In genomic region chr3:49199900-49200281, GRCh38 we compare ENCODE assay signal across 15 cellular contexts. TPM values are rescaled to one million over a fixed set of nuclear protein-coding genes. Genes with fewer than 3 reads are reported as not detected.
DNase-seq lines count a peak whose midpoint lies in the region; ATAC-seq and TF ChIP-seq lines count a peak whose summit lies in the region.
"Had no signal": no experiment of that assay in that cellular context is flagged by ENCODE, and none has a peak within 500 bp of the region (broad histone marks: within the 10 kb centered on the region; RNA-seq: fewer than 3 reads in every experiment).

No MANE protein-coding gene starts in this region.

- POLR2A ChIA-PET in AG04450 (lab: Yijun Ruan, JAX) (no interaction called here), RWPE1 (lab: Yijun Ruan, JAX; ENCODE audit: low non-redundant PET) (no interaction called here)

- H3K27ac ChIP-seq in AG04450 (ENCODE audit: low read depth, low read length), result peak overlapping the region; percentile 70
- H3K27ac ChIP-seq in right atrium auricular region, result peak overlapping the region; percentile 78 to 88
- H3K27ac ChIP-seq in gastrocnemius medialis, result peak overlapping the region; percentile 78 to 91 (median 83)
- H3K27ac ChIP-seq in RWPE1, result no peak overlapping the region
- H3K27ac ChIP-seq: prostate gland had no signal

- no peaks in the 10 kb centered on the region for H3K4me1 Mint-ChIP-seq in activated T-helper 17 cell treated with anti-CD3 and anti-CD28 coated beads, Interleukin-2, amount 50 U/mL, for 72 hours
- H3K4me1 Mint-ChIP-seq: activated CD4-positive, alpha-beta memory T cell treated with anti-CD3 and anti-CD28 coated beads, Interleukin-2, amount 10 ng/mL, durations not matched to agents 7 days and 5 days had no signal

- no peak overlapping the region for H3K27ac Mint-ChIP-seq in activated T-helper 17 cell treated with anti-CD3 and anti-CD28 coated beads, Interleukin-2, amount 50 U/mL, for 72 hours
- H3K27ac Mint-ChIP-seq: activated CD4-positive, alpha-beta memory T cell treated with anti-CD3 and anti-CD28 coated beads, Interleukin-2, amount 10 ng/mL, durations not matched to agents 7 days and 5 days had no signal

- H3K9me3 ChIP-seq in AG04450 (ENCODE audit: control insufficient read depth, insufficient read depth, low read length) (peaks cover 17% of the 10 kb centered on the region; the same call in 1 of the 2 replicates), right atrium auricular region (no peaks in the 10 kb centered on the region), gastrocnemius medialis (no peaks in the 10 kb centered on the region)
- H3K9me3 ChIP-seq: HAP-1, prostate gland had no signal

- H3K4me1 ChIP-seq in right atrium auricular region (peaks cover 0 to 12% of the 10 kb centered on the region in 2 donors), gastrocnemius medialis (peaks cover 6 to 11% of the 10 kb centered on the region in 2 donors)
- H3K4me1 ChIP-seq: HAP-1, prostate gland had no signal

- no peak for TF ChIP-seq POLR2A in gastrocnemius medialis (IDR thresholded peaks at IDR 0.05)

- H3K36me3 Mint-ChIP-seq in activated T-helper 17 cell treated with anti-CD3 and anti-CD28 coated beads, Interleukin-2, amount 50 U/mL, for 72 hours (ENCODE audit: low read depth), result no peaks in the 10 kb centered on the region

- TF ChIP-seq CTCF in AG04450 (IDR thresholded peaks at IDR 0.05; ENCODE audit: low read depth, low read length) (no peak), right atrium auricular region (IDR thresholded peaks at IDR 0.05) (no peak), gastrocnemius medialis (IDR thresholded peaks at IDR 0.05 in 4 of 5, conservative IDR thresholded peaks at IDR 0.05 in 1 of 5) (no peak), RWPE1 (conservative IDR thresholded peaks at IDR 0.05; ENCODE audit: low read depth) (no peak)

- no peaks in the 10 kb centered on the region for H3K9me3 Mint-ChIP-seq in activated T-helper 17 cell treated with anti-CD3 and anti-CD28 coated beads, Interleukin-2, amount 50 U/mL, for 72 hours
- H3K9me3 Mint-ChIP-seq: activated CD4-positive, alpha-beta memory T cell treated with anti-CD3 and anti-CD28 coated beads, Interleukin-2, amount 10 ng/mL, durations not matched to agents 7 days and 5 days had no signal

- DNase-seq in AG04450 (ENCODE audit: low read depth, low spot score) (no peak), brain pericyte (ENCODE audit: low read depth, low spot score) (peak; percentile 7), right atrium auricular region (ENCODE audit: low spot score) (no peak), gastrocnemius medialis (no peak), RWPE1 (ENCODE audit: low spot score) (no peak), KG1 (lab: John Stamatoyannopoulos, UW) (no peak), cerebellum (ENCODE audit: low spot score) (no peak)
- DNase-seq: activated CD4-positive, alpha-beta memory T cell treated with anti-CD3 and anti-CD28 coated beads, Interleukin-2, amount 10 ng/mL, durations not matched to agents 7 days and 5 days; activated naive CD4-positive, alpha-beta T cell; DMS79 treated with DMSO at 0.1 percent for 48 hours; NCI-H1105; NCI-H526 had no signal

- ATAC-seq in gastrocnemius medialis, result peak; percentile 1 to 22
- ATAC-seq in activated T-helper 17 cell treated with anti-CD3 and anti-CD28 coated beads, Interleukin-2, amount 50 U/mL, for 72 hours (replicated peaks), result no peak

- intact Hi-C loops in gastrocnemius medialis (cut with DNase I; ENCODE audit: low total_unique reads), result no loop called here

- H3K4me3 ChIP-seq in AG04450 (ENCODE audit: low read depth, low read length) (peak overlapping the region; percentile 56), right atrium auricular region (peak overlapping the region; percentile 47 to 63), gastrocnemius medialis (peak overlapping the region; percentile 58 to 72 (median 62))
- H3K4me3 ChIP-seq: HAP-1 had no signal

- H3K27me3 ChIP-seq in AG04450 (ENCODE audit: control insufficient read depth, insufficient read depth, low read length) (no peaks in the 10 kb centered on the region), right atrium auricular region (no peaks in the 10 kb centered on the region), gastrocnemius medialis (no peaks in the 10 kb centered on the region)

- CTCF ChIA-PET in AG04450 (lab: Charles Lee), result no interaction called here
- CTCF ChIA-PET in RWPE1 (lab: Yijun Ruan, JAX), result interaction anchor here (0.6 kb wide), 1 partner anchor 307 kb away, joined by 3 read pairs; no protein-coding TSS in a partner anchor

- no peak overlapping the region for H3K4me3 Mint-ChIP-seq in activated T-helper 17 cell treated with anti-CD3 and anti-CD28 coated beads, Interleukin-2, amount 50 U/mL, for 72 hours
- H3K4me3 Mint-ChIP-seq: activated CD4-positive, alpha-beta memory T cell treated with anti-CD3 and anti-CD28 coated beads, Interleukin-2, amount 10 ng/mL, durations not matched to agents 7 days and 5 days had no signal

- H3K36me3 ChIP-seq in right atrium auricular region (no peaks in the 10 kb centered on the region), gastrocnemius medialis (no peaks in the 10 kb centered on the region)
- H3K36me3 ChIP-seq: HAP-1, prostate gland had no signal

- in situ Hi-C loops in gastrocnemius medialis (cut with MboI; ENCODE audit: low sequenced_read_pairs in 4 of 4), result no loop called here

- peaks cover 10% of the 10 kb centered on the region for H3K27me3 Mint-ChIP-seq in activated T-helper 17 cell treated with anti-CD3 and anti-CD28 coated beads, Interleukin-2, amount 50 U/mL, for 72 hours

RNA-seq across cellular contexts. Expression of gene KLHDC8B, which starts 28.5 kb away (rescaled TPM):
- 20.7 and 21.2 TPM in 2 replicates for polyA plus RNA-seq in AG04450 (2011; rRNA removed)
- 17.2 and 19.8 TPM in 2 replicates for polyA minus RNA-seq in AG04450 (2011; rRNA and poly(A)+ RNA removed)
- total RNA-seq in right atrium auricular region (10 to 100 TPM; 51.2 to 80.9 TPM), gastrocnemius medialis (10 to 100 TPM; 15.8 to 35.8 (median 26.0) TPM), cerebellum (11.0 TPM)
- 1 to 10 TPM; 1.0 to 3.7 TPM for total RNA-seq in activated T-helper 17 cell treated with anti-CD3 and anti-CD28 coated beads, Interleukin-2, amount 50 U/mL, for 72 hours

RNA-seq across cellular contexts. Expression of gene CCDC71, which starts 33.8 kb away (rescaled TPM):
- polyA plus RNA-seq in AG04450 (2011; rRNA removed), result 19.6 and 27.7 TPM in 2 replicates
- 34.9 and 53.3 TPM in 2 replicates for polyA minus RNA-seq in AG04450 (2011; rRNA and poly(A)+ RNA removed)
- total RNA-seq in right atrium auricular region, result 10 to 100 TPM; 16.7 to 25.2 TPM
- 10 to 100 TPM; 20.0 to 31.0 (median 22.0) TPM for total RNA-seq in gastrocnemius medialis
- 10 to 100 TPM; 15.6 to 17.0 TPM for total RNA-seq in activated T-helper 17 cell treated with anti-CD3 and anti-CD28 coated beads, Interleukin-2, amount 50 U/mL, for 72 hours
- total RNA-seq in cerebellum, result 14.4 TPM
